Comparison of ENCODE assay signal across 27 cellular contexts in the genomic region with DNA sequence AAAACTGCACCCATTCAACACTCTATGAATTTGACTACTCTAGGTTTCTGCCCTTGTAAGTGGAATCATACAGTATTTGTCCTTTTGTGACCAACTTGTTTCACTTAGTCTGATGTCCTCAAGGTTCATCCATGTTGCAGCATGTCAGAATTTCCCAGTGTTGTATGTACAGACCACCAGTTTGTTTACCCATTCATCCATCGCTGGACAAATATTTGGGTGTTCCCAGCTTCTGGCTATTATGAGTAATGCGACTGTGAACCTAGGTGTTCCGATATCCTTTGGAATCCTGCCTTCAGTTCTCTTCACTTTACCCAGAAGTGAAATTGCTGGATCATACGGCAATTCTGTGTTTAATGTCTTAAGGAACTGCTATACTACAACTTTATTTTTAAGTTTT.
"Had no signal": no experiment of that assay in that cellular context is flagged by ENCODE, and none has a peak within 500 bp of the region (broad histone marks: within the 10 kb centered on the region; RNA-seq: fewer than 3 reads in every experiment).

No MANE protein-coding gene starts in this region.

- DNase-seq: cerebellar nuclear complex; cortex of kidney; effector memory CD8-positive, alpha-beta T cell; foreskin melanocyte; hypothalamus; immature natural killer cell; islet precursor cell; mesendoderm; midbrain; naive thymus-derived CD4-positive, alpha-beta T cell; stimulated activated CD4-positive, alpha-beta T cell treated with anti-CD3 and anti-CD28 coated beads, Interleukin-4, amount 100 ng/mL, for 4 hours; stimulated activated naive CD8-positive, alpha-beta T cell treated with anti-CD3 and anti-CD28 coated beads, Interleukin-15, Interleukin-2, amounts not matched to agents 100 U/mL and 50 U/mL, for 24 hours; substantia nigra; testis; tibial artery had no signal

- ATAC-seq: effector memory CD8-positive, alpha-beta T cell; left lobe of liver; naive thymus-derived CD4-positive, alpha-beta T cell; stimulated activated memory B cell treated with anti-CD40 and anti-IgM and Interleukin-4, amounts not matched to agents 10 μg/mL and 1 μg/mL and 100 μg/mL, for 72 hours; stimulated activated naive CD8-positive, alpha-beta T cell treated with anti-CD3 and anti-CD28 coated beads, Interleukin-15, Interleukin-2, amounts not matched to agents 100 U/mL and 50 U/mL, for 24 hours had no signal

- FAIRE-seq: endometrium had no signal

- H3K9ac ChIP-seq: neural progenitor cell had no signal

- H3K9me3 ChIP-seq: esophagus muscularis mucosa, prostate gland, right atrium auricular region, spleen, testis, tibial artery had no signal

- H3K27ac Mint-ChIP-seq: effector memory CD8-positive, alpha-beta T cell; immature natural killer cell; nephron; neural progenitor cell; stimulated activated memory B cell treated with anti-CD40 and anti-IgM and Interleukin-4, amounts not matched to agents 10 μg/mL and 1 μg/mL and 100 μg/mL, for 72 hours; type B pancreatic cell had no signal

- H3K4me2 ChIP-seq: neural progenitor cell had no signal

- H3K4me3 Mint-ChIP-seq: effector memory CD8-positive, alpha-beta T cell; immature natural killer cell; naive thymus-derived CD4-positive, alpha-beta T cell; nephron; neural progenitor cell; stimulated activated memory B cell treated with anti-CD40 and anti-IgM and Interleukin-4, amounts not matched to agents 10 μg/mL and 1 μg/mL and 100 μg/mL, for 72 hours; type B pancreatic cell had no signal

- H3K27me3 Mint-ChIP-seq: effector memory CD8-positive, alpha-beta T cell; naive thymus-derived CD4-positive, alpha-beta T cell; stimulated activated memory B cell treated with anti-CD40 and anti-IgM and Interleukin-4, amounts not matched to agents 10 μg/mL and 1 μg/mL and 100 μg/mL, for 72 hours; type B pancreatic cell had no signal

- H3K4me3 ChIP-seq: esophagus muscularis mucosa, lung, neural progenitor cell, prostate gland, right atrium auricular region, skin epidermis, spleen, testis, tibial artery had no signal

- H3K4me1 Mint-ChIP-seq: immature natural killer cell, nephron, neural progenitor cell had no signal

- H3K27ac ChIP-seq: esophagus muscularis mucosa, neural progenitor cell, prostate gland, right atrium auricular region, skin epidermis, spleen, testis, tibial artery had no signal

- H3K9me3 Mint-ChIP-seq: effector memory CD8-positive, alpha-beta T cell; immature natural killer cell; naive thymus-derived CD4-positive, alpha-beta T cell; nephron; neural progenitor cell; stimulated activated memory B cell treated with anti-CD40 and anti-IgM and Interleukin-4, amounts not matched to agents 10 μg/mL and 1 μg/mL and 100 μg/mL, for 72 hours; type B pancreatic cell had no signal

- H2AFZ ChIP-seq: neural progenitor cell had no signal

- H3K27me3 ChIP-seq: esophagus muscularis mucosa, neural progenitor cell, right atrium auricular region, spleen, testis, tibial artery had no signal

- H3K36me3 ChIP-seq: neural progenitor cell had no signal

- H3K4me1 ChIP-seq: esophagus muscularis mucosa, neural progenitor cell, prostate gland, right atrium auricular region, spleen, testis, tibial artery had no signal
